ENCODE assay signal across 11 cellular contexts in genomic region chr4:89316187-89316586, GRCh38. TPM values are rescaled to one million over a fixed set of nuclear protein-coding genes. Genes with fewer than 3 reads are reported as not detected.
DNase-seq lines count a peak whose midpoint lies in the region; ATAC-seq and TF ChIP-seq lines count a peak whose summit lies in the region.
"Had no signal": no experiment of that assay in that cellular context is flagged by ENCODE, and none has a peak within 500 bp of the region (broad histone marks: within the 10 kb centered on the region; RNA-seq: fewer than 3 reads in every experiment).

No MANE protein-coding gene starts in this region.

- POLR2A ChIA-PET in naive thymus-derived CD8-positive, alpha-beta T cell (lab: Charles Lee): interaction anchor here (1.3 kb wide), 1 partner anchor 22 kb away, joined by 3 read pairs; no protein-coding TSS in a partner anchor

- H3K4me1 ChIP-seq in Loucy (ENCODE audit: insufficient read depth, low read length, poor library complexity, severe bottlenecking): peaks cover 25% of the 10 kb centered on the region

- no peaks in the 10 kb centered on the region for H3K9me3 ChIP-seq in Loucy (ENCODE audit: insufficient read depth, low read depth, low read length)
- H3K9me3 ChIP-seq: heart left ventricle had no signal

- no peak overlapping the region for H3K4me3 ChIP-seq in Loucy (ENCODE audit: low read length, poor library complexity, severe bottlenecking)
- H3K4me3 ChIP-seq: heart left ventricle had no signal

- H3K36me3 Mint-ChIP-seq in T-helper 1 cell treated with Interleukin-12 subunit alpha and Interleukin-12 subunit beta and Interleukin-4 antibody, amounts not matched to agents 30 μg/mL and 1 μg/mL, for 36 hours (ENCODE audit: low read depth): peaks cover 8% of the 10 kb centered on the region
- H3K36me3 Mint-ChIP-seq in activated naive CD8-positive, alpha-beta T cell: no peaks in the 10 kb centered on the region
- no peaks in the 10 kb centered on the region for H3K36me3 Mint-ChIP-seq in naive thymus-derived CD8-positive, alpha-beta T cell

- no peaks in the 10 kb centered on the region for H3K27me3 Mint-ChIP-seq in T-helper 1 cell treated with Interleukin-12 subunit alpha and Interleukin-12 subunit beta and Interleukin-4 antibody, amounts not matched to agents 30 μg/mL and 1 μg/mL, for 36 hours (ENCODE audit: low read depth)
- no peaks in the 10 kb centered on the region for H3K27me3 Mint-ChIP-seq in activated naive CD8-positive, alpha-beta T cell
- H3K27me3 Mint-ChIP-seq in naive thymus-derived CD8-positive, alpha-beta T cell: no peaks in the 10 kb centered on the region

- TF ChIP-seq CTCF in Loucy (conservative IDR thresholded peaks at IDR 0.05; ENCODE audit: low read length): no peak

- peak overlapping the region; percentile 42 for H3K4me2 ChIP-seq in Loucy (ENCODE audit: low read depth, low read length, poor library complexity, severe bottlenecking)

- no peak overlapping the region for H3K9ac ChIP-seq in Loucy (ENCODE audit: low read depth, low read length, poor library complexity, severe bottlenecking)

- DNase-seq in T-helper 1 cell: no peak
- no peak for DNase-seq in naive thymus-derived CD8-positive, alpha-beta T cell
- DNase-seq in KBM-7: no peak
- DNase-seq in NCI-H524 treated with DMSO at 0.1 percent for 48 hours (lab: John Stamatoyannopoulos, UW): no peak
- DNase-seq: activated effector memory CD4-positive, alpha-beta T cell treated with Interleukin-2 at 50 U/mL for 16 hours; caudate nucleus; heart left ventricle had no signal

- no peak for ATAC-seq in naive thymus-derived CD8-positive, alpha-beta T cell
- no peak for ATAC-seq in GM21825 (IDR thresholded peaks at IDR 0.05; ENCODE audit: unreplicated experiment)

- H4K20me1 ChIP-seq in Loucy (ENCODE audit: insufficient read depth, low read length, poor library complexity, severe bottlenecking): no peaks in the 10 kb centered on the region

- peak overlapping the region; percentile 68; the same call in 1 of the 2 replicates for H2AFZ ChIP-seq in Loucy (ENCODE audit: low read length)

- H3K4me3 Mint-ChIP-seq in T-helper 1 cell treated with Interleukin-12 subunit alpha and Interleukin-12 subunit beta and Interleukin-4 antibody, amounts not matched to agents 30 μg/mL and 1 μg/mL, for 36 hours: peak overlapping the region; percentile 72
- H3K4me3 Mint-ChIP-seq in activated naive CD8-positive, alpha-beta T cell: no peak overlapping the region
- peak overlapping the region in 3 of 10 donors; percentile 4 to 57 (median 52) for H3K4me3 Mint-ChIP-seq in naive thymus-derived CD8-positive, alpha-beta T cell

- H3F3A ChIP-seq in Loucy (ENCODE audit: low read depth): no peaks in the 10 kb centered on the region; the same call in 1 of the 2 replicates

- peak overlapping the region; percentile 63 for H3K27ac Mint-ChIP-seq in T-helper 1 cell treated with Interleukin-12 subunit alpha and Interleukin-12 subunit beta and Interleukin-4 antibody, amounts not matched to agents 30 μg/mL and 1 μg/mL, for 36 hours
- H3K27ac Mint-ChIP-seq in activated naive CD8-positive, alpha-beta T cell: peak overlapping the region; percentile 93
- H3K27ac Mint-ChIP-seq in naive thymus-derived CD8-positive, alpha-beta T cell: peak overlapping the region in 8 of 10 donors; percentile 10 to 93 (median 61)

- in situ Hi-C loops in KBM-7 (cut with MboI; ENCODE audit: low pct_unique_long_range_greater_than_20kb, low sequenced_read_pairs): no loop called here

- H3K27me3 ChIP-seq in Loucy (ENCODE audit: insufficient read depth, low read length, poor library complexity, severe bottlenecking): no peaks in the 10 kb centered on the region
- H3K27me3 ChIP-seq: heart left ventricle had no signal

- H3K36me3 ChIP-seq in Loucy (ENCODE audit: insufficient read depth, low read length): no peaks in the 10 kb centered on the region
- H3K36me3 ChIP-seq: heart left ventricle had no signal

- H3K79me2 ChIP-seq in Loucy (ENCODE audit: insufficient read depth, low read length): no peaks in the 10 kb centered on the region

- H3K9me2 ChIP-seq in Loucy (replicated peaks; ENCODE audit: low read depth, low read length): no peaks in the 10 kb centered on the region

- H3K4me1 Mint-ChIP-seq in T-helper 1 cell treated with Interleukin-12 subunit alpha and Interleukin-12 subunit beta and Interleukin-4 antibody, amounts not matched to agents 30 μg/mL and 1 μg/mL, for 36 hours (ENCODE audit: low read depth): peaks cover 38% of the 10 kb centered on the region
- H3K4me1 Mint-ChIP-seq in activated naive CD8-positive, alpha-beta T cell (ENCODE audit: low read depth): peaks cover 33% of the 10 kb centered on the region
- H3K4me1 Mint-ChIP-seq in naive thymus-derived CD8-positive, alpha-beta T cell: peaks cover 7 to 29% (median 20%) of the 10 kb centered on the region in 4 donors

- H3K9me3 Mint-ChIP-seq in T-helper 1 cell treated with Interleukin-12 subunit alpha and Interleukin-12 subunit beta and Interleukin-4 antibody, amounts not matched to agents 30 μg/mL and 1 μg/mL, for 36 hours: peaks cover 5% of the 10 kb centered on the region
- H3K9me3 Mint-ChIP-seq in activated naive CD8-positive, alpha-beta T cell (ENCODE audit: low read depth): no peaks in the 10 kb centered on the region
- no peaks in the 10 kb centered on the region for H3K9me3 Mint-ChIP-seq in naive thymus-derived CD8-positive, alpha-beta T cell

RNA-seq across cellular contexts. Expression of gene GPRIN3, which starts 8.6 kb away (rescaled TPM):
- 1 to 10 TPM; 6.3 to 6.5 TPM for total RNA-seq in naive thymus-derived CD8-positive, alpha-beta T cell
- 1 to 10 TPM; 3.3 to 3.7 (median 3.4) TPM for polyA plus RNA-seq in naive thymus-derived CD8-positive, alpha-beta T cell
